Comparison of ENCODE assay signal across 9 cellular contexts in genomic region chr16:89573826-89574680, GRCh38. TPM values are rescaled to one million over a fixed set of nuclear protein-coding genes. Genes with fewer than 3 reads are reported as not detected.
A peak's percentile ranks its signal among the peaks of the same experiment; 100 is the strongest.
DNase-seq lines count a peak whose midpoint lies in the region; TF ChIP-seq lines count a peak whose summit lies in the region.
"Had no signal": no experiment of that assay in that cellular context is flagged by ENCODE, and none has a peak within 500 bp of the region (broad histone marks: within the 10 kb centered on the region; RNA-seq: fewer than 3 reads in every experiment).

No MANE protein-coding gene starts in this region.

- peaks cover 0 to 21% (median 17%) of the 10 kb centered on the region in 11 experiments; a peak in 20 of 22 replicates for H3K36me3 ChIP-seq in BLaER1 treated with 17β-estradiol and CSF1 and Interleukin-3, amounts not matched to agents 10 nM and 100 nM
- no peaks in the 10 kb centered on the region for H3K36me3 ChIP-seq in HEK293 (ENCODE audit: control insufficient read depth in 2 of 2, insufficient read depth in 1 of 2, low read length in 2 of 2)
- no peaks in the 10 kb centered on the region for H3K36me3 ChIP-seq in adipocyte (ENCODE audit: control insufficient read depth, insufficient read depth, low read length, severe bottlenecking)
- H3K36me3 ChIP-seq in mesendoderm (ENCODE audit: control insufficient read depth, insufficient read depth, low read length), result no peaks in the 10 kb centered on the region
- H3K36me3 ChIP-seq: neutrophil had no signal

- H3K79me2 ChIP-seq in mesendoderm (ENCODE audit: control insufficient read depth, insufficient read depth, low read length), result no peaks in the 10 kb centered on the region

- no peak overlapping the region for H2AK5ac ChIP-seq in mesendoderm (ENCODE audit: low read length)

- POLR2A ChIA-PET in HEK293 (lab: Yijun Ruan, JAX), result no interaction called here

- H3K9ac ChIP-seq in BLaER1 treated with 17β-estradiol and CSF1 and Interleukin-3, amounts not matched to agents 10 nM and 100 nM, result peak overlapping the region; percentile 61 to 89 (median 83)
- peak overlapping the region; percentile 45 for H3K9ac ChIP-seq in adipocyte (ENCODE audit: low read length)
- peak overlapping the region; percentile 66 for H3K9ac ChIP-seq in mesendoderm (ENCODE audit: low read length)

- H3K23ac ChIP-seq in mesendoderm (ENCODE audit: low read length), result no peak overlapping the region

- TF ChIP-seq CTCF in HEK293 (tag by site-specific recombination; IDR thresholded peaks at IDR 0.05) (no peak), foreskin fibroblast (IDR thresholded peaks at IDR 0.05; ENCODE audit: low read depth, low read length) (no peak)

- peaks cover 38 to 57% (median 49%) of the 10 kb centered on the region in 10 experiments for H3K4me1 ChIP-seq in BLaER1 treated with 17β-estradiol and CSF1 and Interleukin-3, amounts not matched to agents 10 nM and 100 nM
- H3K4me1 ChIP-seq in HEK293 (ENCODE audit: control insufficient read depth, insufficient read depth, low read length), result no peaks in the 10 kb centered on the region
- H3K4me1 ChIP-seq in adipocyte (ENCODE audit: control insufficient read depth, insufficient read depth, low read length), result peaks cover 3% of the 10 kb centered on the region
- H3K4me1 ChIP-seq in mesendoderm (ENCODE audit: control insufficient read depth, low read depth, low read length), result no peaks in the 10 kb centered on the region

- no peak overlapping the region for H3K18ac ChIP-seq in mesendoderm (ENCODE audit: low read length)

- CTCF ChIA-PET in HEK293 (lab: Yijun Ruan, JAX), result interaction anchor here (0.7 to 0.9 kb wide), 2 partner anchors 8 to 10 kb away, joined by 3 read pairs; no protein-coding TSS in a partner anchor

- H3K27ac ChIP-seq in BLaER1 treated with 17β-estradiol and CSF1 and Interleukin-3, amounts not matched to agents 10 nM and 100 nM, result peak overlapping the region; percentile 49 to 86 (median 77)
- H3K27ac ChIP-seq in HEK293 (ENCODE audit: extremely low read depth, low read depth, low read length) (no peak overlapping the region), mesendoderm (ENCODE audit: low read depth, low read length) (no peak overlapping the region)
- H3K27ac ChIP-seq: neutrophil had no signal

- H3K4me3 ChIP-seq in BLaER1 treated with 17β-estradiol and CSF1 and Interleukin-3, amounts not matched to agents 10 nM and 100 nM, result peak overlapping the region; percentile 67 to 78 (median 71)
- H3K4me3 ChIP-seq in HEK293 (ENCODE audit: low read depth, low read length), result no peak overlapping the region
- H3K4me3 ChIP-seq in adipocyte (ENCODE audit: low read length), result no peak overlapping the region
- no peak overlapping the region for H3K4me3 ChIP-seq in mesendoderm (ENCODE audit: low read length)
- no peak overlapping the region for H3K4me3 ChIP-seq in foreskin fibroblast (ENCODE audit: low read depth in 1 of 2, low read length in 2 of 2)

- H4K5ac ChIP-seq in mesendoderm (ENCODE audit: low read length), result no peak overlapping the region

- WGBS in mesendoderm (ENCODE audit: extremely low coverage, insufficient coverage, low lambda C conversion rate), result no CpG with 5 or more reads among the region's 31 CpGs

- no peak overlapping the region for H3K4ac ChIP-seq in mesendoderm (ENCODE audit: low read depth, low read length)

- DNase-seq in adipocyte (ENCODE audit: low read depth) (no peak), mesendoderm (peak; percentile 11), EL (no peak), glomerular visceral epithelial cell (ENCODE audit: extremely low spot score) (no peak), foreskin fibroblast (no peak), NCI-H1105 treated with DMSO at 0.1 percent for 48 hours (lab: John Stamatoyannopoulos, UW) (no peak)

- no peak overlapping the region for H2BK15ac ChIP-seq in mesendoderm (replicated peaks; ENCODE audit: low read depth)

- no peaks in the 10 kb centered on the region for H3K27me3 ChIP-seq in BLaER1 treated with 17β-estradiol and CSF1 and Interleukin-3, amounts not matched to agents 10 nM and 100 nM
- H3K27me3 ChIP-seq in adipocyte (replicated peaks; ENCODE audit: control insufficient read depth, insufficient read depth, low read length), result peaks cover 18% of the 10 kb centered on the region
- H3K27me3 ChIP-seq in mesendoderm (ENCODE audit: insufficient read depth, low read length, poor library complexity), result peaks cover 9% of the 10 kb centered on the region

- H4K20me1 ChIP-seq in BLaER1 treated with 17β-estradiol and CSF1 and Interleukin-3, amounts not matched to agents 10 nM and 100 nM, result peaks cover 0 to 16% (median 0%) of the 10 kb centered on the region in 11 experiments; a peak in 5 of 22 replicates

- H3K9me3 ChIP-seq in BLaER1 treated with 17β-estradiol and CSF1 and Interleukin-3, amounts not matched to agents 10 nM and 100 nM (replicated peaks in 1 of 11), result peaks cover 0 to 4% (median 0%) of the 10 kb centered on the region in 11 experiments; a peak in 5 of 22 replicates
- H3K9me3 ChIP-seq in HEK293 (ENCODE audit: control insufficient read depth, insufficient read depth, low read depth, low read length) (no peaks in the 10 kb centered on the region), adipocyte (ENCODE audit: control insufficient read depth, low read length) (no peaks in the 10 kb centered on the region)
- H3K9me3 ChIP-seq: neutrophil had no signal

- peak overlapping the region; percentile 86 to 99 (median 95) for H3K4me2 ChIP-seq in BLaER1 treated with 17β-estradiol and CSF1 and Interleukin-3, amounts not matched to agents 10 nM and 100 nM
- H3K4me2 ChIP-seq in mesendoderm (ENCODE audit: low read length), result no peak overlapping the region

- peak overlapping the region; percentile 88 for H3K56ac ChIP-seq in mesendoderm (ENCODE audit: low read length)

- no peak overlapping the region for H2BK120ac ChIP-seq in mesendoderm (ENCODE audit: low read depth, low read length)

- H3K79me1 ChIP-seq in mesendoderm (ENCODE audit: low read length), result no peaks in the 10 kb centered on the region

- no peak overlapping the region for H4K8ac ChIP-seq in mesendoderm (ENCODE audit: low read depth, low read length)

- no peak overlapping the region for H2BK5ac ChIP-seq in mesendoderm (ENCODE audit: low read length)

TF ChIP-seq in HEK293, 187 proteins besides CTCF, POLR2A, EP300 and RAD21:
- TF ChIP-seq BCL11A (tag by site-specific recombination; IDR thresholded peaks at IDR 0.05; ENCODE audit: low read depth) (no peak), ZNF335 (tag by site-specific recombination; conservative IDR thresholded peaks at IDR 0.05) (0 out of 2 replicates have a peak, but pooled peaks have one; percentile 34)

RNA-seq across cellular contexts. Expression of gene CPNE7, which starts 1.5 kb away (rescaled TPM):
- polyA plus RNA-seq in mesendoderm (2013, experiment 1 of 2), result 1.5 TPM
- 0.95 TPM for polyA plus RNA-seq in mesendoderm (2013, experiment 2 of 2)

RNA-seq across cellular contexts. Expression of gene RPL13, which starts 13.6 kb away (rescaled TPM):
- polyA plus RNA-seq in mesendoderm (2013, experiment 1 of 2), result 2,707 TPM
- 2,724 TPM for polyA plus RNA-seq in mesendoderm (2013, experiment 2 of 2)

RNA-seq across cellular contexts. Expression of gene DPEP1, which starts 39.4 kb away (rescaled TPM):
- 1.2 TPM for polyA plus RNA-seq in mesendoderm (2013, experiment 1 of 2)
- polyA plus RNA-seq in mesendoderm (2013, experiment 2 of 2), result 1.3 TPM

Comparison
In these comparisons a context has a peak if more than half of its experiments do, and no peak if none do; other contexts are left out.
1. H3K27ac ChIP-seq: peak in BLaER1 treated with 17β-estradiol and CSF1 and Interleukin-3, amounts not matched to agents 10 nM and 100 nM (11 of 11); none in HEK293 (single experiment) and mesendoderm (single experiment).
2. H3K4me3 ChIP-seq: peak in BLaER1 treated with 17β-estradiol and CSF1 and Interleukin-3, amounts not matched to agents 10 nM and 100 nM (10 of 10); none in HEK293 (single experiment), adipocyte (single experiment), mesendoderm (single experiment) and foreskin fibroblast (0 of 2).
3. Peak in every context shown above with its lines, with median percentiles within 50 percentile points of each other: H3K9ac ChIP-seq.